ENCODE assay signal across 3 cellular contexts in the genomic region with DNA sequence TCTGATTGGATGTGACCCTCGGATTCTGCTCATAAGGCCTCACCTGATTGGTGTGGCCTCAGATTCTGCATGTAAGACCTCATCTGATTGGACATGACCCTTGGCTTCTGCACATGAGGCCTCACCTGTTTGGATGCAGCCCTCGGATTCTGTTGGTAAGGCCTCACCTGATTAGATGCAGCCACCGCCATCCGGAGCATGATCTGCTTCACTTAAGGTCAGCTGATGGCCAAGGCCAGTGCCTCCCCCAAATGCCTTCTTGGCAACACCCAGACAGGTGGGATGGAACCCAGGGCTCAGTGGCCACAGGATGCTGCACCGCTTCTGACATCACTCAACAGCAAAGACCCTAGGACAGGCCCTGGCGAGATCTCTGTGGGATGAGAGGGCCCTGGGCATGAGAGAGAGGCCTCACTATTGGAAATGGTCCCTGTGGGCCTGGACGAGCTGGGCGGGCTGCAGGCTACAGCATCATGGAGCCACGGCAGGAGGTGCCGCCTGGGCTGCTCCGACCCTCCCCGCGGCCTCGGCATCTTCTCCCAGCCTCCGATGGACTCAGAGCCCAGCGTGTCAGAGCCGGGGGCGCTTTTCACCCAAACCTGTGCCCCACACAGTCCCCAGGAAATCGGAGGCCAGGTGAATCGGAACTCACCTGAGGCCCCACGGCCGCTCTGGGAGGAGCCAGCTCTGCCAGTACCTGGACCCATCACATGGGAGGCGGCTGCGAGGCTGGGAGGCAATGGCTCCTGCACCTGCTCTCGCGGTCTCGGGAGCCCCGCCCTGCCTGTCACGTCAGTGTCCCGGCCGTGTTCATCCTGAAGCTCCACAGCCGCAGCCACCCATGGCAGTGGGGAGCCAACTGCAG.
A peak's percentile ranks its signal among the peaks of the same experiment; 100 is the strongest.
TF ChIP-seq lines count a peak whose summit lies in the region.

No MANE protein-coding gene starts in this region.

TF ChIP-seq in HepG2, 621 proteins besides CTCF, POLR2A, EP300 and RAD21:
- TF ChIP-seq, protein P1, sequence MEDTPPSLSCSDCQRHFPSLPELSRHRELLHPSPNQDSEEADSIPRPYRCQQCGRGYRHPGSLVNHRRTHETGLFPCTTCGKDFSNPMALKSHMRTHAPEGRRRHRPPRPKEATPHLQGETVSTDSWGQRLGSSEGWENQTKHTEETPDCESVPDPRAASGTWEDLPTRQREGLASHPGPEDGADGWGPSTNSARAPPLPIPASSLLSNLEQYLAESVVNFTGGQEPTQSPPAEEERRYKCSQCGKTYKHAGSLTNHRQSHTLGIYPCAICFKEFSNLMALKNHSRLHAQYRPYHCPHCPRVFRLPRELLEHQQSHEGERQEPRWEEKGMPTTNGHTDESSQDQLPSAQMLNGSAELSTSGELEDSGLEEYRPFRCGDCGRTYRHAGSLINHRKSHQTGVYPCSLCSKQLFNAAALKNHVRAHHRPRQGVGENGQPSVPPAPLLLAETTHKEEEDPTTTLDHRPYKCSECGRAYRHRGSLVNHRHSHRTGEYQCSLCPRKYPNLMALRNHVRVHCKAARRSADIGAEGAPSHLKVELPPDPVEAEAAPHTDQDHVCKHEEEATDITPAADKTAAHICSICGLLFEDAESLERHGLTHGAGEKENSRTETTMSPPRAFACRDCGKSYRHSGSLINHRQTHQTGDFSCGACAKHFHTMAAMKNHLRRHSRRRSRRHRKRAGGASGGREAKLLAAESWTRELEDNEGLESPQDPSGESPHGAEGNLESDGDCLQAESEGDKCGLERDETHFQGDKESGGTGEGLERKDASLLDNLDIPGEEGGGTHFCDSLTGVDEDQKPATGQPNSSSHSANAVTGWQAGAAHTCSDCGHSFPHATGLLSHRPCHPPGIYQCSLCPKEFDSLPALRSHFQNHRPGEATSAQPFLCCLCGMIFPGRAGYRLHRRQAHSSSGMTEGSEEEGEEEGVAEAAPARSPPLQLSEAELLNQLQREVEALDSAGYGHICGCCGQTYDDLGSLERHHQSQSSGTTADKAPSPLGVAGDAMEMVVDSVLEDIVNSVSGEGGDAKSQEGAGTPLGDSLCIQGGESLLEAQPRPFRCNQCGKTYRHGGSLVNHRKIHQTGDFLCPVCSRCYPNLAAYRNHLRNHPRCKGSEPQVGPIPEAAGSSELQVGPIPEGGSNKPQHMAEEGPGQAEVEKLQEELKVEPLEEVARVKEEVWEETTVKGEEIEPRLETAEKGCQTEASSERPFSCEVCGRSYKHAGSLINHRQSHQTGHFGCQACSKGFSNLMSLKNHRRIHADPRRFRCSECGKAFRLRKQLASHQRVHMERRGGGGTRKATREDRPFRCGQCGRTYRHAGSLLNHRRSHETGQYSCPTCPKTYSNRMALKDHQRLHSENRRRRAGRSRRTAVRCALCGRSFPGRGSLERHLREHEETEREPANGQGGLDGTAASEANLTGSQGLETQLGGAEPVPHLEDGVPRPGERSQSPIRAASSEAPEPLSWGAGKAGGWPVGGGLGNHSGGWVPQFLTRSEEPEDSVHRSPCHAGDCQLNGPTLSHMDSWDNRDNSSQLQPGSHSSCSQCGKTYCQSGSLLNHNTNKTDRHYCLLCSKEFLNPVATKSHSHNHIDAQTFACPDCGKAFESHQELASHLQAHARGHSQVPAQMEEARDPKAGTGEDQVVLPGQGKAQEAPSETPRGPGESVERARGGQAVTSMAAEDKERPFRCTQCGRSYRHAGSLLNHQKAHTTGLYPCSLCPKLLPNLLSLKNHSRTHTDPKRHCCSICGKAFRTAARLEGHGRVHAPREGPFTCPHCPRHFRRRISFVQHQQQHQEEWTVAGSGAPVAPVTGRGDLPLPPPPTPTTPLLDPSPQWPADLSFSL (CRISPR knock-in tag; IDR thresholded peaks at IDR 0.05), result no peak
- peak; percentile 62; the same call in 1 of the 2 replicates for TF ChIP-seq NFYC (CRISPR knock-in tag; IDR thresholded peaks at IDR 0.05)

TF ChIP-seq in K562, 482 proteins besides CTCF, POLR2A, EP300 and RAD21:
- TF ChIP-seq ZC3H11A (IDR thresholded peaks at IDR 0.05; ENCODE audit: low read depth, low read length) (no peak), MBD2 (IDR thresholded peaks at IDR 0.05; ENCODE audit: borderline replicate concordance, low read depth) (peak; percentile 11; the same call in 1 of the 2 replicates)
- TF ChIP-seq, protein P2, sequence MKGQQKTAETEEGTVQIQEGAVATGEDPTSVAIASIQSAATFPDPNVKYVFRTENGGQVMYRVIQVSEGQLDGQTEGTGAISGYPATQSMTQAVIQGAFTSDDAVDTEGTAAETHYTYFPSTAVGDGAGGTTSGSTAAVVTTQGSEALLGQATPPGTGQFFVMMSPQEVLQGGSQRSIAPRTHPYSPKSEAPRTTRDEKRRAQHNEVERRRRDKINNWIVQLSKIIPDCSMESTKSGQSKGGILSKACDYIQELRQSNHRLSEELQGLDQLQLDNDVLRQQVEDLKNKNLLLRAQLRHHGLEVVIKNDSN (CRISPR knock-in tag; IDR thresholded peaks at IDR 0.05), result 0 out of 2 replicates have a peak, but pooled peaks have one; percentile 9

TF ChIP-seq in neural cell, 6 proteins besides CTCF, POLR2A, EP300 and RAD21:
- TF ChIP-seq POLR2AphosphoS5 (IDR thresholded peaks at IDR 0.05) (no peak), TAF1 (IDR thresholded peaks at IDR 0.05; ENCODE audit: low read depth) (no peak), EZH2 (IDR thresholded peaks at IDR 0.05; ENCODE audit: borderline replicate concordance, insufficient read depth, low read length, poor library complexity, severe bottlenecking) (no peak), MXI1 (conservative IDR thresholded peaks at IDR 0.05; ENCODE audit: poor library complexity, severe bottlenecking) (no peak), SMC3 (conservative IDR thresholded peaks at IDR 0.05; ENCODE audit: poor library complexity) (no peak)
- TF ChIP-seq, protein P3, sequence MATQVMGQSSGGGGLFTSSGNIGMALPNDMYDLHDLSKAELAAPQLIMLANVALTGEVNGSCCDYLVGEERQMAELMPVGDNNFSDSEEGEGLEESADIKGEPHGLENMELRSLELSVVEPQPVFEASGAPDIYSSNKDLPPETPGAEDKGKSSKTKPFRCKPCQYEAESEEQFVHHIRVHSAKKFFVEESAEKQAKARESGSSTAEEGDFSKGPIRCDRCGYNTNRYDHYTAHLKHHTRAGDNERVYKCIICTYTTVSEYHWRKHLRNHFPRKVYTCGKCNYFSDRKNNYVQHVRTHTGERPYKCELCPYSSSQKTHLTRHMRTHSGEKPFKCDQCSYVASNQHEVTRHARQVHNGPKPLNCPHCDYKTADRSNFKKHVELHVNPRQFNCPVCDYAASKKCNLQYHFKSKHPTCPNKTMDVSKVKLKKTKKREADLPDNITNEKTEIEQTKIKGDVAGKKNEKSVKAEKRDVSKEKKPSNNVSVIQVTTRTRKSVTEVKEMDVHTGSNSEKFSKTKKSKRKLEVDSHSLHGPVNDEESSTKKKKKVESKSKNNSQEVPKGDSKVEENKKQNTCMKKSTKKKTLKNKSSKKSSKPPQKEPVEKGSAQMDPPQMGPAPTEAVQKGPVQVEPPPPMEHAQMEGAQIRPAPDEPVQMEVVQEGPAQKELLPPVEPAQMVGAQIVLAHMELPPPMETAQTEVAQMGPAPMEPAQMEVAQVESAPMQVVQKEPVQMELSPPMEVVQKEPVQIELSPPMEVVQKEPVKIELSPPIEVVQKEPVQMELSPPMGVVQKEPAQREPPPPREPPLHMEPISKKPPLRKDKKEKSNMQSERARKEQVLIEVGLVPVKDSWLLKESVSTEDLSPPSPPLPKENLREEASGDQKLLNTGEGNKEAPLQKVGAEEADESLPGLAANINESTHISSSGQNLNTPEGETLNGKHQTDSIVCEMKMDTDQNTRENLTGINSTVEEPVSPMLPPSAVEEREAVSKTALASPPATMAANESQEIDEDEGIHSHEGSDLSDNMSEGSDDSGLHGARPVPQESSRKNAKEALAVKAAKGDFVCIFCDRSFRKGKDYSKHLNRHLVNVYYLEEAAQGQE (IDR thresholded peaks at IDR 0.05; ENCODE audit: borderline replicate concordance), result no peak
